Comparison of ENCODE assay signal across 8 cellular contexts in genomic region chr4:48906283-48907173, GRCh38. TPM values are rescaled to one million over a fixed set of nuclear protein-coding genes. Genes with fewer than 3 reads are reported as not detected.
A peak's percentile ranks its signal among the peaks of the same experiment; 100 is the strongest.
DNase-seq lines count a peak whose midpoint lies in the region; ATAC-seq and TF ChIP-seq lines count a peak whose summit lies in the region.

Gene OCIAD2 (minus strand): TSS chr4:48906774. CDS start chr4:48904549, 2,225 bp downstream.

- H3K4me2 ChIP-seq in BLaER1 treated with 17β-estradiol and CSF1 and Interleukin-3, amounts not matched to agents 10 nM and 100 nM: peak within 1 kb of the TSS; percentile 85 to 98 (median 94)

- peaks cover 5 to 17% (median 14%) of the 10 kb centered on the region in 10 experiments; a peak in 18 of 20 replicates for H3K4me1 ChIP-seq in BLaER1 treated with 17β-estradiol and CSF1 and Interleukin-3, amounts not matched to agents 10 nM and 100 nM
- peaks cover 18 to 33% of the 10 kb centered on the region in 2 donors for H3K4me1 ChIP-seq in naive thymus-derived CD4-positive, alpha-beta T cell (ENCODE audit: control insufficient read depth in 2 of 2, insufficient read depth in 2 of 2, low read length in 2 of 2)

- peak within 1 kb of the TSS; percentile 85 for H3K4me3 Mint-ChIP-seq in activated CD8-positive, alpha-beta memory T cell treated with anti-CD3 and anti-CD28 coated beads, Interleukin-2, amount 10 ng/mL, durations not matched to agents 7 days and 5 days
- H3K4me3 Mint-ChIP-seq in naive thymus-derived CD4-positive, alpha-beta T cell: peak within 1 kb of the TSS; percentile 93 to 99 (median 97)

- no peaks in the 10 kb centered on the region for H3K9me3 ChIP-seq in BLaER1 treated with 17β-estradiol and CSF1 and Interleukin-3, amounts not matched to agents 10 nM and 100 nM (replicated peaks in 1 of 11)
- no peaks in the 10 kb centered on the region for H3K9me3 ChIP-seq in naive thymus-derived CD4-positive, alpha-beta T cell (ENCODE audit: control insufficient read depth in 2 of 3, low read length in 3 of 3)

- intact Hi-C loops in naive thymus-derived CD4-positive, alpha-beta T cell (cut with micrococcal nuclease): loop anchor here (1.0 to 10.0 kb wide), 12 partner anchors 36 to 1422 kb away; partner anchors contain the start of genes FRYL (in 2 of the 2), NFXL1 (in 2 of the 2), OCIAD1 (in 2 of the 2) and SLAIN2 (in 2 of the 2)

- peak within 1 kb of the TSS; percentile 62 to 82 (median 79) for H3K9ac ChIP-seq in BLaER1 treated with 17β-estradiol and CSF1 and Interleukin-3, amounts not matched to agents 10 nM and 100 nM

- H3K36me3 ChIP-seq in BLaER1 treated with 17β-estradiol and CSF1 and Interleukin-3, amounts not matched to agents 10 nM and 100 nM: peaks cover 0 to 17% (median 5%) of the 10 kb centered on the region in 11 experiments; a peak in 9 of 22 replicates
- peaks cover 9 to 21% (median 16%) of the 10 kb centered on the region in 3 experiments for H3K36me3 ChIP-seq in naive thymus-derived CD4-positive, alpha-beta T cell (ENCODE audit: control insufficient read depth in 2 of 3, insufficient read depth in 3 of 3, low read length in 3 of 3)

- peak; percentile 28 for TF ChIP-seq CTCF in epithelial cell of esophagus (IDR thresholded peaks at IDR 0.05; ENCODE audit: insufficient read depth, low read depth, low read length, missing control alignments)

- no peaks in the 10 kb centered on the region for H4K20me1 ChIP-seq in BLaER1 treated with 17β-estradiol and CSF1 and Interleukin-3, amounts not matched to agents 10 nM and 100 nM

- no peaks in the 10 kb centered on the region for H3K9me3 Mint-ChIP-seq in activated CD8-positive, alpha-beta memory T cell treated with anti-CD3 and anti-CD28 coated beads, Interleukin-2, amount 10 ng/mL, durations not matched to agents 7 days and 5 days (ENCODE audit: low read depth)
- peaks cover 0 to 4% (median 0%) of the 10 kb centered on the region in 11 donors for H3K9me3 Mint-ChIP-seq in naive thymus-derived CD4-positive, alpha-beta T cell

- CTCF ChIA-PET in activated CD8-positive, alpha-beta memory T cell treated with anti-CD3 and anti-CD28 coated beads, Interleukin-2, amount 10 ng/mL, durations not matched to agents 7 days and 5 days (lab: Charles Lee): interaction anchor here (0.9 to 2.3 kb wide), 6 partner anchors 15 to 328 kb away, joined by 3 to 9 read pairs (median 5); no protein-coding TSS in a partner anchor
- CTCF ChIA-PET in naive thymus-derived CD4-positive, alpha-beta T cell (lab: Charles Lee): interaction anchor here (0.8 to 2.0 kb wide), 7 partner anchors 15 to 328 kb away, joined by 3 to 14 read pairs (median 3); no protein-coding TSS in a partner anchor

- no peaks in the 10 kb centered on the region for H3K27me3 Mint-ChIP-seq in activated CD8-positive, alpha-beta memory T cell treated with anti-CD3 and anti-CD28 coated beads, Interleukin-2, amount 10 ng/mL, durations not matched to agents 7 days and 5 days
- no peaks in the 10 kb centered on the region for H3K27me3 Mint-ChIP-seq in naive thymus-derived CD4-positive, alpha-beta T cell

- H3K4me1 Mint-ChIP-seq in activated CD8-positive, alpha-beta memory T cell treated with anti-CD3 and anti-CD28 coated beads, Interleukin-2, amount 10 ng/mL, durations not matched to agents 7 days and 5 days: peaks cover 28% of the 10 kb centered on the region
- H3K4me1 Mint-ChIP-seq in naive thymus-derived CD4-positive, alpha-beta T cell: peaks cover 31 to 63% (median 52%) of the 10 kb centered on the region in 7 donors

- H3K27ac Mint-ChIP-seq in activated CD8-positive, alpha-beta memory T cell treated with anti-CD3 and anti-CD28 coated beads, Interleukin-2, amount 10 ng/mL, durations not matched to agents 7 days and 5 days: peak within 1 kb of the TSS; percentile 87
- peak within 1 kb of the TSS; percentile 89 to 99 (median 96) for H3K27ac Mint-ChIP-seq in naive thymus-derived CD4-positive, alpha-beta T cell

- peak within 1 kb of the TSS; percentile 39 to 74 (median 65); a peak in 21 of 22 replicates for H3K27ac ChIP-seq in BLaER1 treated with 17β-estradiol and CSF1 and Interleukin-3, amounts not matched to agents 10 nM and 100 nM
- H3K27ac ChIP-seq in naive thymus-derived CD4-positive, alpha-beta T cell (ENCODE audit: low read depth, low read length): peak within 1 kb of the TSS; percentile 82

- H3K36me3 Mint-ChIP-seq in activated CD8-positive, alpha-beta memory T cell treated with anti-CD3 and anti-CD28 coated beads, Interleukin-2, amount 10 ng/mL, durations not matched to agents 7 days and 5 days: peaks cover 20% of the 10 kb centered on the region
- peaks cover 3 to 25% (median 12%) of the 10 kb centered on the region in 5 donors for H3K36me3 Mint-ChIP-seq in naive thymus-derived CD4-positive, alpha-beta T cell

- peak; percentile 98 for ATAC-seq in HG03457 (IDR thresholded peaks at IDR 0.05; ENCODE audit: unreplicated experiment)
- peak; percentile 96 for ATAC-seq in activated CD8-positive, alpha-beta memory T cell treated with anti-CD3 and anti-CD28 coated beads, Interleukin-2, amount 10 ng/mL, durations not matched to agents 7 days and 5 days
- peak; percentile 97 for ATAC-seq in naive thymus-derived CD4-positive, alpha-beta T cell

- peak within 1 kb of the TSS; percentile 64 to 80 (median 71) for H3K4me3 ChIP-seq in BLaER1 treated with 17β-estradiol and CSF1 and Interleukin-3, amounts not matched to agents 10 nM and 100 nM
- H3K4me3 ChIP-seq in epithelial cell of esophagus (ENCODE audit: low read length): peak within 1 kb of the TSS; percentile 64
- H3K4me3 ChIP-seq in naive thymus-derived CD4-positive, alpha-beta T cell (ENCODE audit: low read length): peak within 1 kb of the TSS; percentile 80

- POLR2A ChIA-PET in naive thymus-derived CD4-positive, alpha-beta T cell (lab: Charles Lee): interaction anchor here (0.5 to 2.0 kb wide), 12 partner anchors 9 to 565 kb away, joined by 3 to 9 read pairs (median 3); partner anchors contain the start of genes FRYL and OCIAD1

- peaks cover 0 to 14% (median 9%) of the 10 kb centered on the region in 11 experiments; a peak in 9 of 22 replicates for H3K27me3 ChIP-seq in BLaER1 treated with 17β-estradiol and CSF1 and Interleukin-3, amounts not matched to agents 10 nM and 100 nM
- H3K27me3 ChIP-seq in naive thymus-derived CD4-positive, alpha-beta T cell (ENCODE audit: control insufficient read depth in 2 of 2, insufficient read depth in 2 of 2, low read length in 2 of 2): no peaks in the 10 kb centered on the region

- peak; percentile 48 for DNase-seq in GM19240 (ENCODE audit: insufficient read length, low spot score)
- peak; percentile 66 to 85 for DNase-seq in NCI-H526 (lab: John Stamatoyannopoulos, UW)
- peak; percentile 88 for DNase-seq in activated CD8-positive, alpha-beta memory T cell treated with anti-CD3 and anti-CD28 coated beads, Interleukin-2, amount 10 ng/mL, durations not matched to agents 7 days and 5 days
- peak; percentile 70 for DNase-seq in epithelial cell of esophagus (ENCODE audit: low read depth)
- peak; percentile 59 to 88 (median 86) for DNase-seq in naive thymus-derived CD4-positive, alpha-beta T cell
- peak; percentile 79 for DNase-seq in stimulated activated naive CD4-positive, alpha-beta T cell treated with Interleukin-2 at 50 U/mL for 16 hours (lab: John Stamatoyannopoulos, UW)

RNA-seq across cellular contexts. Expression of gene OCIAD2, which starts in this region (rescaled TPM):
- total RNA-seq in activated CD8-positive, alpha-beta memory T cell treated with anti-CD3 and anti-CD28 coated beads, Interleukin-2, amount 10 ng/mL, durations not matched to agents 7 days and 5 days: 10 to 100 TPM; 54.6 to 76.5 TPM
- 100 to 1,000 TPM in 2 of 5 experiments, 10 to 100 TPM in 3; 42.0 to 142 (median 97.5) TPM for total RNA-seq in naive thymus-derived CD4-positive, alpha-beta T cell
- 100 to 1,000 TPM; 299 to 398 TPM for polyA plus RNA-seq in naive thymus-derived CD4-positive, alpha-beta T cell

Comparison
In these comparisons a context has a peak if more than half of its experiments do, and no peak if none do; other contexts are left out.
1. Peak in every context shown above with its lines: DNase-seq, ATAC-seq, H3K4me3 ChIP-seq and H3K27ac ChIP-seq.